ENCODE assay signal across 21 cellular contexts in the genomic region with DNA sequence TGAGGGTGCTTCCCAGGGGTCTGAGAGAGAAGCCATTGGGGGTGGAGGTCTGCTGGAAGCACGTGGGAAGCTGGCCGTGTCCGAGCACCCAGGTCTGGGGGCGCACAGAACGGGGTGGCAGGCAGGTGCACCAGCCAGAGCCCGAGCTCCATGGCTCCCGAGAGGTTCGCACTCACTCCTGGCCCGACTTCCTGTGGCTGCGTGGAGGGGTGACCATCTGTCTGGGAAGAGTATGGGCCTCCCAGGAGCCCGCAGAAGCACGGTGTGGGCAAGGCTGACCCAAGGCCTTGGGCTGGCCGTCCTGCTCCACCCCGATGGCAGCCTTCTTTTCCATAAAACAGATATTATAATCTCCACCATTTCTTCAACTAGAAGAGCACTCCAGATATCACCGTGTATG.
"Had no signal": no experiment of that assay in that cellular context is flagged by ENCODE, and none has a peak within 500 bp of the region (broad histone marks: within the 10 kb centered on the region; RNA-seq: fewer than 3 reads in every experiment).

No MANE protein-coding gene starts in this region.

- H3K4me1 ChIP-seq: colonic mucosa, left ventricle myocardium inferior, lower lobe of right lung, testis, transverse colon, vagina had no signal

- H3K9me3 ChIP-seq: colonic mucosa, lower lobe of right lung, neutrophil, testis, transverse colon, vagina had no signal

- H3K27me3 ChIP-seq: colonic mucosa, testis, vagina had no signal

- DNase-seq: colonic mucosa; dermis blood vessel endothelial cell; erythroblast; foreskin melanocyte; kidney; left cardiac atrium; left ventricle myocardium inferior; lower lobe of right lung; mesenchymal stem cell; naive thymus-derived CD4-positive, alpha-beta T cell; nephron progenitor cell; right cardiac atrium; stimulated activated CD4-positive, alpha-beta T cell treated with anti-CD3 and anti-CD28 coated beads, Interleukin-4, amount 100 ng/mL, for 1 hour; stimulated activated CD8-positive, alpha-beta memory T cell treated with anti-CD3 and anti-CD28 coated beads, Interleukin-4, amount 100 ng/mL, for 48 hours; testis; transverse colon had no signal

- H3K36me3 ChIP-seq: colonic mucosa, left ventricle myocardium inferior, lower lobe of right lung, neutrophil, transverse colon, vagina had no signal

- H3K27ac ChIP-seq: colonic mucosa, hepatocyte, left ventricle myocardium inferior, lower lobe of right lung, neutrophil, testis, transverse colon, vagina had no signal

- H3K4me3 ChIP-seq: colonic mucosa, hepatocyte, left ventricle myocardium inferior, lower lobe of right lung, smooth muscle cell, testis, transverse colon, vagina had no signal

- ATAC-seq: left cardiac atrium; lower lobe of right lung; naive thymus-derived CD4-positive, alpha-beta T cell; right cardiac atrium; stimulated activated effector memory CD8-positive, alpha-beta T cell treated with anti-CD3 and anti-CD28 coated beads, Interleukin-12 subunit alpha, Interleukin-12 subunit beta, amount 100 ng/mL, for 72 hours had no signal
